8 cellular contexts compared by ENCODE assay signal in the genomic region with DNA sequence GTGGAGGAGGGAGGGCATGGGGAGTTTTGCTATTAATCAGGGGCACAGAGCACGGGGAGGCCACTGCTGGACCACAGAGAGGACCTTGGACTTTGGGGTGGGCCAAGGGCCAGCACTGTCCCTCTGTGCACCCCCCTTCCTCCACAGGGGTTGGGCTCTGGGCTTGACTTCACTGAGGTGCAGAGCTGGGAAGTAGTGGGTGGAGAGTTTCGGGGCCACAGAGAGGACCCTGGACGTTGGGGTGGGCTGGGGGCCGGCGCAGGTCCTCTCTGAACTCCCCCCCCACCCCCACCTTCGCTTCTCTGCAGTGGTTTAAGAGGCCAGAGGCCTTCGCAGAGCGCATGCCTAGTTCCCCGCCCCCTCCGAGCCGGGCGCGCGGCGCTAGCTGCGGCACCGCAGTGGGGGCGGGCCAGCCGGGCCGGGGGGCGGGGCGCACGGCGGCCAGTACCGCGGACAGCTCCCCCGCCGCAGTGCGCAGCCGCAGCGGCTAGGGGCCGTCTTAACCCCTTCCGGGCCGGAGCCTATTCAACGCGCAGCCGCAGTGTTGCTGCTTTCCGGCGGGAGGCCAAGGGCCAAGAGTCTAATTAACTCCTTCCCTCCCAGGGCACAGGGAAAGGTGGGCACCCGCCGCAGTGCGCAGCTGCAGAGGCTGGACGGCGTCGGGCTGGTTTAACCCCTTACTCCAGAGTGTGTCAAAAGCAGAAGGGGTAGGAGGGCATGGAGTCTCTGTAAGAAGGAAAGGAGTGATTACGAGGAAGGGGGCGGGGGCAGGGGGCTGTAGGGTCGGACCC.
DNase-seq lines count a peak whose midpoint lies in the region; ATAC-seq and TF ChIP-seq lines count a peak whose summit lies in the region.

No MANE protein-coding gene starts in this region.

- ATAC-seq in GM19455 (IDR thresholded peaks at IDR 0.05; ENCODE audit: unreplicated experiment) (no peak), GM19023 (IDR thresholded peaks at IDR 0.05; ENCODE audit: unreplicated experiment) (no peak)

- TF ChIP-seq CTCF in GM10266 (IDR thresholded peaks at IDR 0.05; ENCODE audit: control insufficient read depth, insufficient read depth, low read depth, missing control alignments), result no peak

- DNase-seq in GM10266 (ENCODE audit: extremely low spot score), result peak; percentile 98
- DNase-seq in NCI-H187 treated with DMSO at 0.1 percent for 48 hours (lab: John Stamatoyannopoulos, UW), result peak; percentile 47
- peak; percentile 43 for DNase-seq in T-helper 22 cell (ENCODE audit: low read depth)
- DNase-seq in anterior cingulate cortex (lab: John Stamatoyannopoulos, UW), result peak in 54 of 58 donors; percentile 22 to 85 (median 66)
- peak; percentile 97 for DNase-seq in iPS-NIHi7 (ENCODE audit: extremely low spot score)
- DNase-seq in stimulated activated CD4-positive, alpha-beta T cell treated with anti-CD3 and anti-CD28 coated beads, Interleukin-2, amount 100 ng/mL, for 24 hours, result peak; percentile 76 to 82

Comparison
In these comparisons a context has a peak if more than half of its experiments do, and no peak if none do; other contexts are left out.
1. DNase-seq: peak in every context shown above with its lines; median percentile 98 in GM10266; 97 in iPS-NIHi7; 79 in stimulated activated CD4-positive, alpha-beta T cell treated with anti-CD3 and anti-CD28 coated beads, Interleukin-2, amount 100 ng/mL, for 24 hours; 66 in anterior cingulate cortex; 47 in NCI-H187 treated with DMSO at 0.1 percent for 48 hours; 43 in T-helper 22 cell.